ENCODE assay signal across 1 cellular context in the genomic region with DNA sequence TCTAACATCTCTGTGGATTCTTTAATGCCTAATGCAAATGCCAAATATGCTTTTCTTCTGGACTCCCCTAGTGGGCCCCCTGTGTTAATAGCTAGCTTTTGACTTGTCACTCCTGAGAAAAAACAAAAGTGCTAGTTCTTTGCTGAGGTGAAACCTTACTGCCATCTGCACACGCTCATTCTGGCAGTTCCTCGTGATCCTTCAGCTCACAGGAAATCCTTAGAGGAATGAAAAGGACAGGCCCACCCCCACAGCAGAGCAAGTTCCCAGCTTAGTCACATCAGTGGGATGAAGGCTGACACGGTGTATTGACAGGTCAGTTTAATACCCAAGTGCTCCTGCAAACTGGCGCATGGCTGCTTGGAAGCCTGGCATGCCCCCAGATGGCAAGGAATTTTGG.
TF ChIP-seq lines count a peak whose summit lies in the region.

No MANE protein-coding gene starts in this region.

TF ChIP-seq in H1, 55 proteins besides CTCF, POLR2A, EP300 and RAD21 (continued from another document):
- TF ChIP-seq CBX8 (IDR thresholded peaks at IDR 0.05; ENCODE audit: borderline replicate concordance, low read depth, low read length) = no peak
- no peak for TF ChIP-seq SIX5 (IDR thresholded peaks at IDR 0.05; ENCODE audit: low read depth, low read length)
- TF ChIP-seq KDM4A (IDR thresholded peaks at IDR 0.05; ENCODE audit: low read depth, low read length, severe bottlenecking) = no peak
- no peak for TF ChIP-seq CREB1 (IDR thresholded peaks at IDR 0.05)
- TF ChIP-seq USF2 (IDR thresholded peaks at IDR 0.05; ENCODE audit: low read length) = no peak
- no peak for TF ChIP-seq TEAD4 (IDR thresholded peaks at IDR 0.05; ENCODE audit: low read depth, low read length)
- no peak for TF ChIP-seq ASH2L (IDR thresholded peaks at IDR 0.05; ENCODE audit: low read length)
- no peak for TF ChIP-seq TAF7 (optimal IDR thresholded peaks at IDR 0.05; ENCODE audit: borderline replicate concordance, low read depth, low read length)
- TF ChIP-seq NRF1 (IDR thresholded peaks at IDR 0.05; ENCODE audit: low read depth, low read length) = no peak
- TF ChIP-seq KDM1A (IDR thresholded peaks at IDR 0.05; ENCODE audit: borderline replicate concordance, low read length) = no peak
- TF ChIP-seq TBP (IDR thresholded peaks at IDR 0.05; ENCODE audit: low read depth, low read length) = no peak
- no peak for TF ChIP-seq BACH1 (IDR thresholded peaks at IDR 0.05; ENCODE audit: low read length)
